In genomic region chr2:26768759-26769500, GRCh38 we compare ENCODE assay signal across 9 cellular contexts. TPM values are rescaled to one million over a fixed set of nuclear protein-coding genes. Genes with fewer than 3 reads are reported as not detected.
DNase-seq lines count a peak whose midpoint lies in the region; ATAC-seq and TF ChIP-seq lines count a peak whose summit lies in the region.
"Had no signal": no experiment of that assay in that cellular context is flagged by ENCODE, and none has a peak within 500 bp of the region (broad histone marks: within the 10 kb centered on the region; RNA-seq: fewer than 3 reads in every experiment).

No MANE protein-coding gene starts in this region.

- peak overlapping the region; percentile 40 for H3K4me2 ChIP-seq in mammary epithelial cell (ENCODE audit: insufficient read depth, low read depth, low read length)

- H2AFZ ChIP-seq in mammary epithelial cell (ENCODE audit: low read depth, low read length) = peak overlapping the region; percentile 75

- BruUV-seq in mammary epithelial cell (replicated peaks; lab: Mats Ljungman, UMichigan) = no TSS peak

- peak; percentile 22 for DNase-seq in stimulated activated naive CD4-positive, alpha-beta T cell treated with Interleukin-2 at 50 U/mL for 16 hours (lab: John Stamatoyannopoulos, UW)
- no peak for DNase-seq in stimulated activated naive CD4-positive, alpha-beta T cell (lab: John Stamatoyannopoulos, UW)
- DNase-seq in mammary epithelial cell (peak; percentile 75), lung (ENCODE audit: low spot score) (peak; percentile 77), upper lobe of left lung (peak in 1 of 2 donors; percentile 85), DMS53 (lab: John Stamatoyannopoulos, UW) (no peak), retina (no peak)
- no peak for DNase-seq in NK-92 treated with Interleukin-12 subunit alpha and Interleukin-12 subunit beta, amount 100 ng/mL, for 24 hours (lab: John Stamatoyannopoulos, UW)
- DNase-seq: activated B cell treated with CpG ODN at 0.5 μM for 24 hours had no signal

- H3K27me3 ChIP-seq in mammary epithelial cell (ENCODE audit: insufficient read depth, low read length) = no peaks in the 10 kb centered on the region
- H3K27me3 ChIP-seq in lung (ENCODE audit: control insufficient read depth, insufficient read depth) = no peaks in the 10 kb centered on the region
- H3K27me3 ChIP-seq in upper lobe of left lung = no peaks in the 10 kb centered on the region

- CTCF ChIA-PET in mammary epithelial cell (lab: Charles Lee; ENCODE audit: low non-redundant PET) = no interaction called here

- intact Hi-C loops in mammary epithelial cell (cut with micrococcal nuclease) = no loop called here

- dilution Hi-C loops in mammary epithelial cell (cut with HindIII; ENCODE audit: low sequenced_read_pairs) = no loop called here

- peak in 1 of 4 donors; percentile 40 for TF ChIP-seq EP300 in upper lobe of left lung (IDR thresholded peaks at IDR 0.05)

- H3K4me3 ChIP-seq in mammary epithelial cell (replicated peaks in 1 of 3; ENCODE audit: insufficient read depth in 1 of 3, low read depth in 2 of 3, low read length in 3 of 3) (no peak overlapping the region), lung (no peak overlapping the region), upper lobe of left lung (no peak overlapping the region)

- H3K4me1 ChIP-seq in mammary epithelial cell (ENCODE audit: insufficient read depth, low read length) (peaks cover 55% of the 10 kb centered on the region), lung (ENCODE audit: control insufficient read depth in 2 of 2, insufficient read depth in 2 of 2, low read length in 2 of 2) (peaks cover 20 to 41% of the 10 kb centered on the region in 2 donors), upper lobe of left lung (peaks cover 73 to 90% (median 81%) of the 10 kb centered on the region in 4 donors)

- TF ChIP-seq CTCF in mammary epithelial cell (conservative IDR thresholded peaks at IDR 0.05 in 1 of 2, IDR thresholded peaks at IDR 0.05 in 1 of 2; ENCODE audit: extremely low read depth in 1 of 2, insufficient read depth in 1 of 2, low read depth in 1 of 2, low read length in 2 of 2) (peak in 1 of 2 donors; percentile 5), lung (IDR thresholded peaks at IDR 0.05; ENCODE audit: control extremely low read depth, extremely low read depth) (no peak), upper lobe of left lung (IDR thresholded peaks at IDR 0.05) (no peak)

- in situ Hi-C loops in mammary epithelial cell (cut with MboI; ENCODE audit: low sequenced_read_pairs in 2 of 2) = no loop called here

- peak in 2 of 4 donors; percentile 21 to 79 for TF ChIP-seq POLR2A in upper lobe of left lung (IDR thresholded peaks at IDR 0.05)

- H3K27ac ChIP-seq in mammary epithelial cell (ENCODE audit: insufficient read depth, low read depth, low read length) (peak overlapping the region; percentile 56), lung (ENCODE audit: low read depth in 1 of 2, low read length in 1 of 2) (peak overlapping the region in 1 of 2 donors; percentile 48), upper lobe of left lung (peak overlapping the region; percentile 37 to 95 (median 82))

- peaks cover 2% of the 10 kb centered on the region for H3K36me3 ChIP-seq in mammary epithelial cell (ENCODE audit: insufficient read depth, low read length)
- H3K36me3 ChIP-seq in lung (ENCODE audit: control insufficient read depth in 2 of 2, insufficient read depth in 2 of 2, low read length in 2 of 2) = peaks cover 0 to 3% of the 10 kb centered on the region in 2 donors
- peaks cover 0 to 11% (median 0%) of the 10 kb centered on the region in 4 donors for H3K36me3 ChIP-seq in upper lobe of left lung

- 31% methylated on average over 12 of the region's 14 CpGs for WGBS in mammary epithelial cell (ENCODE audit: low coverage, missing lambda C conversion rate)
- WGBS in lung, 2 donors = 42 to 67% methylated on average over 13 to 14 of the region's 14 CpGs
- 81 to 84% methylated on average over 10 to 14 of the region's 14 CpGs for WGBS in upper lobe of left lung, 2 donors

- H3K9me3 ChIP-seq in mammary epithelial cell (replicated peaks; ENCODE audit: insufficient read depth, low read length) (no peaks in the 10 kb centered on the region), lung (ENCODE audit: control insufficient read depth in 2 of 2, insufficient read depth in 1 of 2, low read length in 1 of 2) (no peaks in the 10 kb centered on the region), upper lobe of left lung (no peaks in the 10 kb centered on the region)

- no peaks in the 10 kb centered on the region for H4K20me1 ChIP-seq in mammary epithelial cell (ENCODE audit: insufficient read depth, low read length)

- no peak overlapping the region for H3K9ac ChIP-seq in mammary epithelial cell (ENCODE audit: insufficient read depth, low read length)

- peak; percentile 39 for ATAC-seq in lung (ENCODE audit: insufficient read depth, low FRiP score)
- peak; percentile 69 to 79 for ATAC-seq in upper lobe of left lung (ENCODE audit: low FRiP score in 2 of 2)

- H3K79me2 ChIP-seq in mammary epithelial cell (ENCODE audit: insufficient read depth, low read length) = peaks cover 89% of the 10 kb centered on the region

RNA-seq across cellular contexts. Expression of gene SLC35F6, which starts 4.8 kb away (rescaled TPM):
- 100 to 1,000 TPM in 1 of 2 donors, 10 to 100 TPM in 1; 57.2 to 125 TPM for total RNA-seq in mammary epithelial cell
- 42.0 TPM for polyA plus RNA-seq in mammary epithelial cell
- 64.4 TPM for polyA minus RNA-seq in mammary epithelial cell
- 10 to 100 TPM; 14.8 to 49.9 TPM for total RNA-seq in lung
- polyA plus RNA-seq in lung = 10 to 100 TPM; 21.2 to 21.6 TPM
- total RNA-seq in upper lobe of left lung = 10 to 100 TPM; 36.7 to 59.4 (median 45.7) TPM

RNA-seq across cellular contexts. Expression of gene CENPA, which starts 16.9 kb away (rescaled TPM):
- total RNA-seq in mammary epithelial cell (10 to 100 TPM in 1 of 2 donors, under 1 TPM in 1; 0.17 to 18.2 TPM), lung (1 to 10 TPM in 1 of 2 donors, under 1 TPM in 1; 0.71 to 1.5 TPM), upper lobe of left lung (1 to 10 TPM in 2 of 6 donors, under 1 TPM in 3, not detected in 1; 0.44 to 8.4 (median 0.86) TPM)
- polyA plus RNA-seq in mammary epithelial cell (21.4 TPM), lung (under 1 TPM; 0.94 to 0.96 TPM)
- 1.0 TPM for polyA minus RNA-seq in mammary epithelial cell

Comparison
In these comparisons a context has a peak if more than half of its experiments do, and no peak if none do; other contexts are left out.
1. DNase-seq: peak in stimulated activated naive CD4-positive, alpha-beta T cell treated with Interleukin-2 at 50 U/mL for 16 hours (single experiment), mammary epithelial cell (single experiment) and lung (single experiment); none in stimulated activated naive CD4-positive, alpha-beta T cell (0 of 6), NK-92 treated with Interleukin-12 subunit alpha and Interleukin-12 subunit beta, amount 100 ng/mL, for 24 hours (single experiment), DMS53 (single experiment) and retina (single experiment).